ENCODE assay signal across 9 cellular contexts in the genomic region with DNA sequence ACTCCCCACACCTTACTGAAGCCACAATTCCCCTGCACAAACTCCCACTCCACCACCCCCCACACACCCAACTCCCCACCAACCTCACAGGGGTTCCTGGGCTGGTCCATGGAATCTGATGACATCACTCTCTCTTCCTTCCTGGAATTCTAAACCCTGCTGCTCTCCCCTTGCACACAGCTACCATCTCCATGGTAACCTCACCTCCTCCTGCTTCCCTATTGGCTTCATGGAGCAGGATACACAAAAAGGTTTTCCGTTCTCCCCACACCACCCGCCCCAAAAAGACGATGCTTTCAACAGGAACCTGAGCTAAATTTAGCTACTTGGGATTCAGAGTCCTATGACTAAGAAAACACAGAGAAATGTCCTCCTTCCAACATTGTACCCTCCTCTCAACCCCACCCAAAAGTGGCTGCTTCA.
DNase-seq lines count a peak whose midpoint lies in the region; ATAC-seq and TF ChIP-seq lines count a peak whose summit lies in the region.
"Had no signal": no experiment of that assay in that cellular context is flagged by ENCODE, and none has a peak within 500 bp of the region (broad histone marks: within the 10 kb centered on the region; RNA-seq: fewer than 3 reads in every experiment).

No MANE protein-coding gene starts in this region.

- peak; percentile 89 for DNase-seq in HT1080 (ENCODE audit: low read depth)
- DNase-seq in astrocyte of the spinal cord (ENCODE audit: low read depth, low spot score): peak; percentile 82
- peak; percentile 88 for DNase-seq in iPS DF 6.9 (ENCODE audit: low read depth, low spot score)
- DNase-seq in RPMI8226: no peak
- DNase-seq in activated CD4-positive, CD25-positive, alpha-beta regulatory T cell (lab: John Stamatoyannopoulos, UW): no peak
- no peak for DNase-seq in stimulated activated CD4-positive, alpha-beta T cell treated with anti-CD3 and anti-CD28 coated beads, Interleukin-4, amount 100 ng/mL, for 24 hours

- no peak overlapping the region for H3K27ac ChIP-seq in iPS DF 6.9 (ENCODE audit: low read length)
- peak overlapping the region; percentile 64 for H3K27ac ChIP-seq in skeletal muscle tissue (ENCODE audit: low read depth, low read length)
- H3K27ac ChIP-seq: neutrophil had no signal

- no CpG with 5 or more reads among the region's 3 CpGs for WGBS in iPS DF 6.9 (ENCODE audit: insufficient coverage, insufficient read length)

- peaks cover 3% of the 10 kb centered on the region; the same call in 1 of the 2 replicates for H3K4me1 ChIP-seq in iPS DF 6.9 (ENCODE audit: control insufficient read depth, insufficient read depth, low read length)
- peaks cover 2 to 13% (median 10%) of the 10 kb centered on the region in 3 donors for H3K4me1 ChIP-seq in skeletal muscle tissue (ENCODE audit: control insufficient read depth in 3 of 3, insufficient read depth in 3 of 3, low read length in 3 of 3)

- H3K9me3 ChIP-seq in iPS DF 6.9 (ENCODE audit: control insufficient read depth, insufficient read depth, low read length) (no peaks in the 10 kb centered on the region), skeletal muscle tissue (ENCODE audit: control insufficient read depth in 3 of 3, low read length in 3 of 3) (no peaks in the 10 kb centered on the region)
- H3K9me3 ChIP-seq: neutrophil had no signal

- H3K27me3 ChIP-seq in iPS DF 6.9 (ENCODE audit: control insufficient read depth, insufficient read depth, low read length) (no peaks in the 10 kb centered on the region), skeletal muscle tissue (ENCODE audit: control insufficient read depth in 3 of 3, insufficient read depth in 3 of 3, low read length in 3 of 3) (no peaks in the 10 kb centered on the region)
- H3K27me3 ChIP-seq: neutrophil had no signal

- H3K36me3 ChIP-seq in iPS DF 6.9 (ENCODE audit: control insufficient read depth, insufficient read depth, low read length) (no peaks in the 10 kb centered on the region), skeletal muscle tissue (ENCODE audit: control insufficient read depth in 3 of 3, insufficient read depth in 3 of 3, low read length in 3 of 3) (no peaks in the 10 kb centered on the region)
- H3K36me3 ChIP-seq: neutrophil had no signal

- ATAC-seq in GM21526 (IDR thresholded peaks at IDR 0.05; ENCODE audit: low FRiP score, unreplicated experiment): no peak

- H3K9ac ChIP-seq in skeletal muscle tissue (ENCODE audit: low read depth in 1 of 3, low read length in 3 of 3): no peak overlapping the region

- in situ Hi-C loops in astrocyte of the spinal cord (cut with HindIII; ENCODE audit: low sequenced_read_pairs): no loop called here

- H3K4me3 ChIP-seq in astrocyte of the spinal cord (ENCODE audit: low read depth, low read length) (no peak overlapping the region), iPS DF 6.9 (ENCODE audit: low read length) (no peak overlapping the region), skeletal muscle tissue (ENCODE audit: low read length in 3 of 3) (peak overlapping the region in 1 of 3 donors; percentile 28)

- TF ChIP-seq CTCF in astrocyte of the spinal cord (IDR thresholded peaks at IDR 0.05; ENCODE audit: low read depth, low read length): no peak

Comparison
In these comparisons a context has a peak if more than half of its experiments do, and no peak if none do; other contexts are left out.
1. DNase-seq: peak in HT1080 (single experiment), astrocyte of the spinal cord (single experiment) and iPS DF 6.9 (single experiment); none in RPMI8226 (single experiment), activated CD4-positive, CD25-positive, alpha-beta regulatory T cell (0 of 4) and stimulated activated CD4-positive, alpha-beta T cell treated with anti-CD3 and anti-CD28 coated beads, Interleukin-4, amount 100 ng/mL, for 24 hours (single experiment).